In the genomic region with DNA sequence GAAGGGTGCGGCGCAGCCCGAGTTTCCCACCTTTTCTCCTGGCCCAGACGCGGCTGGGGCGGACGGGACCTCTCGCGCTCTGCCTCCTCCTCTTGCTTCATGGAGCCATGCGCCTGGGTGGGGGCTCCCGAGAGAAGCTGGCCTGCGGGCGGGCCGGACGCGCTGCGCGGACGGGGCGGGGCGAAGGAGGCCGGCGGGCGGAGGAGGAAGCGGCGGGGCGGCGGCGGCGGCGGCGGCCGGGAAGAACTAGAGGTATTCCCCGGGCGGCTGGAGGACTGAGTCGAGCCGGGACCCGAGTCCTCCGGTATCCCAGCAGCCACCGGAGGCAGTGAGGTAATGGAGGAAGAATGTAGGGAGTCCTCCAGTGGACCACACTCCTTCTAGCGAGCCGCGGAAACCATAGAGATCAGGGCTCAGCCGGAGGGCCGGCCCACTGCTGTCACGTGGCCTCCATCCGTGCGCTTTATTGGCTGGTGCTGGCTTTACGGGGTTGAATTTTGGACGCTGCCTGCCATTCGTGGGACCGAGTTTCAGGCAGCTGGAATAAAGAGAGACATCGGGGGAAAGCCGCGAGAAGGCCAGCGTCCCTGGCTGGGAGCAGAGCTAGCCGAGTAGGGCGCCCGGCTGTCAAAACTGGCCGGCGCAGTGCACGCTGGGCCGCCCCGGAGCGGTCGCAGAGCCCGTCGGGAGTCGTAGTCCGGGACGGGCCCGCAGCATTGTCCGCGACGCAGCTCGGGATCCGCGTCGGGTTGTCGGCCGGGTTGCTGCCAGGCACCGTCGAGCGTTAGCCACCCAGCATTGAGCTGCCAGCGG, we compare ENCODE assay signal across 8 cellular contexts. TPM values are rescaled to one million over a fixed set of nuclear protein-coding genes. Genes with fewer than 3 reads are reported as not detected.
DNase-seq lines count a peak whose midpoint lies in the region; ATAC-seq and TF ChIP-seq lines count a peak whose summit lies in the region.
"Not testable (repeated sequence)": the region's sequence is repeated elsewhere in the genome, so short reads cannot be mapped to it uniquely, and the experiment has no call there.

A gene (minus strand): TSS at position 177 of the 813 bp plus-strand sequence. CDS start 11,722 bp downstream, outside the sequence.

- H3K9me3 ChIP-seq in HUES48 (ENCODE audit: control insufficient read depth, insufficient read depth, low read length); RWPE2 (ENCODE audit: severe bottlenecking): not testable (repeated sequence)

- peak within 1 kb of the TSS; percentile 68 for H3K9ac ChIP-seq in HUES48 (ENCODE audit: low read depth, low read length)

- ATAC-seq in GM21528 (IDR thresholded peaks at IDR 0.05; ENCODE audit: low FRiP score, unreplicated experiment): peak; percentile 94
- peak; percentile 92 for ATAC-seq in RWPE2 (ENCODE audit: low read depth)
- peak; percentile 98 for ATAC-seq in esophagus mucosa

- H3K27ac ChIP-seq in HUES48 (ENCODE audit: low read depth, low read length): peak within 1 kb of the TSS; percentile 87
- H3K27ac ChIP-seq in RWPE2 (ENCODE audit: poor library complexity, severe bottlenecking): peak within 1 kb of the TSS; percentile 74

- not testable (repeated sequence) for TF ChIP-seq CTCF in RWPE2 (IDR thresholded peaks at IDR 0.05; ENCODE audit: poor library complexity, severe bottlenecking)

- H3K4me3 ChIP-seq in HUES48 (ENCODE audit: low read depth, low read length) (peak within 1 kb of the TSS; percentile 79), RWPE2 (ENCODE audit: severe bottlenecking) (peak within 1 kb of the TSS; percentile 44)

- DNase-seq in DMS 273 (lab: John Stamatoyannopoulos, UW; ENCODE audit: unreplicated experiment): peak; percentile 84
- DNase-seq in RWPE2 (ENCODE audit: low spot score): not testable (repeated sequence)
- DNase-seq in activated T-helper 1 cell treated with Interleukin-2 at 50 U/mL for 16 hours (ENCODE audit: low read depth): peak; percentile 61
- peak; percentile 83 for DNase-seq in mucosa of gallbladder (ENCODE audit: low spot score)
- peak; percentile 27 to 45 for DNase-seq in stimulated activated CD8-positive, alpha-beta memory T cell treated with anti-CD3 and anti-CD28 coated beads, Interleukin-2, amount 100 ng/mL, for 1 hour (ENCODE audit: low read depth in 2 of 2)

- H3K36me3 ChIP-seq in HUES48 (ENCODE audit: control insufficient read depth, insufficient read depth, low read length) (peaks cover 32% of the 10 kb centered on the region), RWPE2 (ENCODE audit: low read depth) (peaks cover 32% of the 10 kb centered on the region)

- H3K4me1 ChIP-seq in HUES48 (ENCODE audit: control insufficient read depth, insufficient read depth, low read length) (peaks cover 18% of the 10 kb centered on the region), RWPE2 (ENCODE audit: insufficient read depth, poor library complexity, severe bottlenecking) (peaks cover 17% of the 10 kb centered on the region)

- not testable (repeated sequence) for H3K27me3 ChIP-seq in HUES48 (ENCODE audit: control insufficient read depth, insufficient read depth, low read length); RWPE2 (ENCODE audit: insufficient read depth, poor library complexity, severe bottlenecking)

RNA-seq across cellular contexts. Expression of the gene that starts here (rescaled TPM):
- 8.5 TPM for total RNA-seq in esophagus mucosa
- 14.4 TPM for total RNA-seq in mucosa of gallbladder
